19 cellular contexts compared by ENCODE assay signal in the genomic region with DNA sequence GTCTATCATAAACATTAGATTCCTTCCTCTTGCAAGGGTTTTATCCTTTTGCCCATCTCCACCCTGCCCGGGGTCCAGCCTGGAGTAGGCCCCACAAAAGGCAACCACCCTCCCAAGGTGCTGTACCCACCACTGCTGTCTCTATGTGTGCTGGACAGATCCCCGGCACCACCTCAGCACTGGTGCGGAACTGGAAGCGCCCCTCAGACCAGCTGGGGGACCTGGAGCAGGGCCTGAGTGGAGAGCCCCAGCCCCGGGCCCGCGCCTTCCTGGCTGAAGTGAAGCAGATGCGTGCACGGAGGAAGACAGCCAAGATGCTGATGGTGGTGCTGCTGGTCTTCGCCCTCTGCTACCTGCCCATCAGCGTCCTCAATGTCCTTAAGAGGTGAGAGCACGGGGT. TPM values are rescaled to one million over a fixed set of nuclear protein-coding genes. Genes with fewer than 3 reads are reported as not detected.
"Had no signal": no experiment of that assay in that cellular context is flagged by ENCODE, and none has a peak within 500 bp of the region (broad histone marks: within the 10 kb centered on the region; RNA-seq: fewer than 3 reads in every experiment).

No MANE protein-coding gene starts in this region.

- H3K9me3 Mint-ChIP-seq: naive B cell, nephron had no signal

- H3K9me3 ChIP-seq: heart right ventricle, psoas muscle, right lobe of liver had no signal

- ATAC-seq: esophagus mucosa, heart right ventricle, psoas muscle, right lobe of liver had no signal

- H3K27ac ChIP-seq: dorsolateral prefrontal cortex, parathyroid adenoma, psoas muscle, right lobe of liver had no signal

- H3K4me3 ChIP-seq: coronary artery, dorsolateral prefrontal cortex, heart right ventricle, psoas muscle, right lobe of liver had no signal

- DNase-seq: dorsolateral prefrontal cortex; effector CD8-positive, alpha-beta T cell; heart right ventricle; hypothalamus; kidney glomerular epithelial cell; mesendoderm; naive B cell; psoas muscle; retina; right lobe of liver; stimulated activated CD4-positive, alpha-beta T cell treated with anti-CD3 and anti-CD28 coated beads, Interleukin-4, amount 100 ng/mL, for 1 hour; stimulated activated naive CD4-positive, alpha-beta T cell; trophoblast cell had no signal

- H3K4me1 ChIP-seq: parathyroid adenoma, right lobe of liver had no signal

- H3K4me3 Mint-ChIP-seq: nephron had no signal

- H3K27me3 ChIP-seq: right lobe of liver had no signal

- H3K9ac ChIP-seq: parathyroid adenoma had no signal

- H3K36me3 Mint-ChIP-seq: naive B cell had no signal

RNA-seq across cellular contexts. Expression of a gene that starts 5.9 kb away (rescaled TPM):
- total RNA-seq: esophagus mucosa, fibroblast of lung, liver, right lobe of liver had no signal
- polyA plus RNA-seq: fibroblast of lung had no signal
